ENCODE assay signal across 8 cellular contexts in the genomic region with DNA sequence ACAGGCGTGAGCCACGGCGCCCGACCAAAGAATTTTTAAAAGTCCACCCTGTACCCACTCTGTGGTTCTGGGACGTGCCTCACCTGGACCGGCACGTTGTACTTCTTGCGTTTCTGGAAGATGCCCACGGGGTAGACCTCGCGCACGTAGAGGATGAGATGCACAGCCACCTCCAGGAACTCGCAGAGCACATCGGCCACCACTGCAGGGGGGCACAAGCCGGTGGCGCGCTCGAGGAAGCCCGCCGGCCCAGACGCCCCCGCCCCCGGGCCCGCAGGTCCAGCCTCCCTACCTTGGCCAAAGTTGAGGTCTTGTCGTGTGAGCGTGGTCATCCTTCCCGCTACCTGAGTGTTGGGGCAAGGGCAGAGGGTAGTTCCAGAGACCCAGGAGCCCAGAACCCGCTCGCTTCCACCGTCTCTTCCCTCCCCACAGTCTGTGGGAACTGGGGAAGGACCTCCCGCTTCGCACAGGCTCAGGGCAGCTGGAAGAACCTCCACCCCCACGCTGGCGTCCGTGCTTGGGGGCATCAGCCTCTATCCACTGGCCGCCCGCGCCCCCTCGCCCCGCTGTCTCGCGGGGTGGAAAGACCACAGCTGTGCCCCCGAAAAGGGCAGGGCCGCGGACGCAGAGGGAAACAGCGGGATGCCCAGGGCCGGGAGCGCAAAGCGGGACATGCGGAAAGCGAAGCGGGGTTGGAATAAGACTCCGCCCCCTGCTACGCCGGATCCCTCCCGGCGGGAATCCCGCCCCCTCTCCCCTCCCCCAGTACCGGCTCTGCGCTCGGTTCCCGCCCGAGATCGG. TPM values are rescaled to one million over a fixed set of nuclear protein-coding genes. Genes with fewer than 3 reads are reported as not detected.
DNase-seq lines count a peak whose midpoint lies in the region; ATAC-seq and TF ChIP-seq lines count a peak whose summit lies in the region.

No MANE protein-coding gene starts in this region.

- no peak for TF ChIP-seq CTCF in AG04449 (IDR thresholded peaks at IDR 0.05; ENCODE audit: insufficient read depth, low read length, missing control alignments)
- no peak for TF ChIP-seq CTCF in activated B cell treated with CpG ODN at 0.5 μM for 24 hours (IDR thresholded peaks at IDR 0.05)

- no peak overlapping the region for H3K27ac Mint-ChIP-seq in activated B cell treated with CpG ODN at 0.5 μM for 24 hours

- peaks cover 22% of the 10 kb centered on the region for H3K4me1 Mint-ChIP-seq in activated B cell treated with CpG ODN at 0.5 μM for 24 hours

- DNase-seq in AG04449 (ENCODE audit: low read depth, low spot score): no peak
- no peak for DNase-seq in activated B cell treated with CpG ODN at 0.5 μM for 24 hours
- DNase-seq in Right ventricle myocardium superior: peak; percentile 37
- DNase-seq in renal cortical epithelial cell (ENCODE audit: low read depth): peak; percentile 6
- DNase-seq in NCI-H526 treated with DMSO at 0.1 percent for 48 hours (lab: John Stamatoyannopoulos, UW): no peak
- no peak for DNase-seq in NCI-H345 treated with DMSO at 0.1 percent for 48 hours (lab: John Stamatoyannopoulos, UW; ENCODE audit: unreplicated experiment)

- H3K4me3 ChIP-seq in AG04449 (ENCODE audit: low read depth, low read length): peak overlapping the region; percentile 89

- POLR2A ChIA-PET in AG04449 (lab: Yijun Ruan, JAX): interaction anchor here (1.1 kb wide), 1 partner anchor 16 kb away, joined by 5 read pairs; no protein-coding TSS in a partner anchor
- POLR2A ChIA-PET in activated B cell treated with CpG ODN at 0.5 μM for 24 hours (lab: Charles Lee): interaction anchor here (0.7 to 4.5 kb wide), 8 partner anchors 11 to 228 kb away, joined by 3 to 38 read pairs (median 6); partner anchors contain the start of gene FBXO6

- CTCF ChIA-PET in AG04449 (lab: Yijun Ruan, JAX) (interaction anchor here (2.2 to 2.7 kb wide), 2 partner anchors 10 to 39 kb away, joined by 9 to 18 read pairs; no protein-coding TSS in a partner anchor), activated B cell treated with CpG ODN at 0.5 μM for 24 hours (lab: Charles Lee) (interaction anchor here (2.8 kb wide), 2 partner anchors 16 to 39 kb away, joined by 11 to 12 read pairs; partner anchors contain the start of gene FBXO6)

- no peaks in the 10 kb centered on the region for H3K9me3 Mint-ChIP-seq in activated B cell treated with CpG ODN at 0.5 μM for 24 hours

- ATAC-seq in GM18907 (IDR thresholded peaks at IDR 0.05; ENCODE audit: unreplicated experiment) (peak; percentile 24), HG03159 (IDR thresholded peaks at IDR 0.05; ENCODE audit: unreplicated experiment) (peak; percentile 29), activated B cell treated with CpG ODN at 0.5 μM for 24 hours (ENCODE audit: low read depth) (peak; percentile 3), Right ventricle myocardium superior (ENCODE audit: poor library complexity) (peak; percentile 76)

- H3K27me3 Mint-ChIP-seq in activated B cell treated with CpG ODN at 0.5 μM for 24 hours: no peaks in the 10 kb centered on the region

- intact Hi-C loops in activated B cell treated with CpG ODN at 0.5 μM for 24 hours (cut with micrococcal nuclease) (loop anchor here (1.0 to 2.0 kb wide), 6 partner anchors 16 to 408 kb away; partner anchors contain the start of genes AGTRAP, FBXO2, FBXO44 and FBXO6), Right ventricle myocardium superior (cut with DNase I) (no loop called here)

- peaks cover 8% of the 10 kb centered on the region for H3K36me3 Mint-ChIP-seq in activated B cell treated with CpG ODN at 0.5 μM for 24 hours (ENCODE audit: low read depth)

- H3K4me3 Mint-ChIP-seq in activated B cell treated with CpG ODN at 0.5 μM for 24 hours: peak overlapping the region; percentile 92

RNA-seq across cellular contexts. Expression of gene MAD2L2, which starts 0.5 kb away (rescaled TPM):
- total RNA-seq in activated B cell treated with CpG ODN at 0.5 μM for 24 hours (34.4 and 34.9 TPM in 2 replicates), Right ventricle myocardium superior (15.8 TPM), renal cortical epithelial cell (28.5 and 30.9 TPM in 2 replicates)

RNA-seq across cellular contexts. Expression of gene DRAXIN, which starts 11.0 kb away (rescaled TPM):
- total RNA-seq in activated B cell treated with CpG ODN at 0.5 μM for 24 hours (0.17 and 0.18 TPM in 2 replicates), Right ventricle myocardium superior (0.05 TPM), renal cortical epithelial cell (under 0.01 and 0.05 TPM in 2 replicates)

RNA-seq across cellular contexts. Expression of gene FBXO6, which starts 16.5 kb away (rescaled TPM):
- total RNA-seq in activated B cell treated with CpG ODN at 0.5 μM for 24 hours: 10.0 and 10.5 TPM in 2 replicates
- 11.6 TPM for total RNA-seq in Right ventricle myocardium superior
- 4.7 and 6.7 TPM in 2 replicates for total RNA-seq in renal cortical epithelial cell

RNA-seq across cellular contexts. Expression of gene FBXO44, which starts 25.8 kb away (rescaled TPM):
- 27.2 and 29.9 TPM in 2 replicates for total RNA-seq in activated B cell treated with CpG ODN at 0.5 μM for 24 hours
- 15.6 TPM for total RNA-seq in Right ventricle myocardium superior
- 8.2 and 21.7 TPM in 2 replicates for total RNA-seq in renal cortical epithelial cell

RNA-seq across cellular contexts. Expression of gene FBXO2, which starts 26.2 kb away (rescaled TPM):
- total RNA-seq in activated B cell treated with CpG ODN at 0.5 μM for 24 hours (4.2 and 4.6 TPM in 2 replicates), Right ventricle myocardium superior (2.3 TPM), renal cortical epithelial cell (11.1 and 17.2 TPM in 2 replicates)

Comparison
In these comparisons a context has a peak if more than half of its experiments do, and no peak if none do; other contexts are left out.
1. DNase-seq: peak in Right ventricle myocardium superior (single experiment) and renal cortical epithelial cell (single experiment); none in AG04449 (single experiment), activated B cell treated with CpG ODN at 0.5 μM for 24 hours (single experiment), NCI-H526 treated with DMSO at 0.1 percent for 48 hours (single experiment) and NCI-H345 treated with DMSO at 0.1 percent for 48 hours (single experiment).
2. ATAC-seq: peak in every context shown above with its lines; median percentile 76 in Right ventricle myocardium superior; 29 in HG03159; 24 in GM18907; 3 in activated B cell treated with CpG ODN at 0.5 μM for 24 hours.